8 cellular contexts compared by ENCODE assay signal in the genomic region with DNA sequence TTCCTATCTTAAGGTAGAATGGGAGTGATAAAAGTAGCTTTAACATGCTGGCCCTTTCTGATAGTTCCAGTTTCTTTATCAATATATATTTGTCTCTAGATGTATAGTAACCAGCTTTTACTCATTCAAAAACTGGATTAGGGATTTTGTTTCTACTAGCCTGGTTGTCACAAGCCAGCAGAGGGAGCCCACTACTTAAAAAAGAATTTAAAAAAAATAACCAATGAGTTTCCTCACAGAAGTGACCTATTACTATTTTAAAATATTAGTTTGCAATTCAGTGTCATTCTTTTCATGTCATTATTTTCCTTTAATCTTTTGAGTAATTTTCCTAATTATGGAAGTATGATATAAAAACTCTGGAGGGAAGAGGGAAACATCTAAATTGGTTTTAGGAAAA.
DNase-seq lines count a peak whose midpoint lies in the region; ATAC-seq and TF ChIP-seq lines count a peak whose summit lies in the region.

No MANE protein-coding gene starts in this region.

- TF ChIP-seq CTCF in foreskin fibroblast (IDR thresholded peaks at IDR 0.05; ENCODE audit: low read depth, low read length), result peak; percentile 72
- peak; percentile 64 for TF ChIP-seq CTCF in smooth muscle cell (IDR thresholded peaks at IDR 0.05; ENCODE audit: borderline replicate concordance, insufficient read depth, poor library complexity, severe bottlenecking)

- no peak overlapping the region for H3K4me3 ChIP-seq in Jurkat, Clone E6-1 (ENCODE audit: low read length)
- no peak overlapping the region for H3K4me3 ChIP-seq in foreskin fibroblast (ENCODE audit: low read depth in 1 of 2, low read length in 2 of 2)
- no peak overlapping the region for H3K4me3 ChIP-seq in smooth muscle cell

- H3K79me2 ChIP-seq in smooth muscle cell (ENCODE audit: low read depth), result peaks cover 3% of the 10 kb centered on the region

- DNase-seq in activated naive CD4-positive, alpha-beta T cell treated with Interleukin-2 at 50 U/mL for 16 hours, result peak; percentile 16
- no peak for DNase-seq in activated naive CD4-positive, alpha-beta T cell (lab: John Stamatoyannopoulos, UW)
- DNase-seq in Jurkat, Clone E6-1 (ENCODE audit: low read depth, low spot score), result peak; percentile 25
- DNase-seq in SKM-1 treated with dmso at 0.1 percent for 144 hours (lab: John Stamatoyannopoulos, UW; ENCODE audit: unreplicated experiment) (peak; percentile 26), foreskin fibroblast (peak; percentile 10 to 60), smooth muscle cell (lab: John Stamatoyannopoulos, UW; ENCODE audit: unreplicated experiment) (no peak), posterior vena cava (ENCODE audit: low spot score) (no peak)

- H3K27me3 ChIP-seq in smooth muscle cell (ENCODE audit: low read depth), result no peaks in the 10 kb centered on the region

- no peaks in the 10 kb centered on the region for H3K9me3 ChIP-seq in smooth muscle cell (replicated peaks; ENCODE audit: low read depth)

- no peak overlapping the region for H3K4me2 ChIP-seq in smooth muscle cell

- peaks cover 9% of the 10 kb centered on the region for H3K36me3 ChIP-seq in smooth muscle cell (ENCODE audit: low read depth)

- no peaks in the 10 kb centered on the region for H4K20me1 ChIP-seq in smooth muscle cell (ENCODE audit: low read depth)

- no peak for ATAC-seq in HG02840 (IDR thresholded peaks at IDR 0.05; ENCODE audit: low FRiP score, unreplicated experiment)

- no peaks in the 10 kb centered on the region for H3K4me1 ChIP-seq in smooth muscle cell (ENCODE audit: low read depth)

- intact Hi-C loops in posterior vena cava (cut with DNase I), result no loop called here

- no peak overlapping the region for H3K27ac ChIP-seq in smooth muscle cell (ENCODE audit: low read depth)

- H2AFZ ChIP-seq in smooth muscle cell (ENCODE audit: low read depth), result no peak overlapping the region

- no peaks in the 10 kb centered on the region for H3F3A ChIP-seq in smooth muscle cell (ENCODE audit: low read depth)

- H3K9ac ChIP-seq in smooth muscle cell (ENCODE audit: low read depth), result no peak overlapping the region

Comparison
In these comparisons a context has a peak if more than half of its experiments do, and no peak if none do; other contexts are left out.
1. DNase-seq: peak in activated naive CD4-positive, alpha-beta T cell treated with Interleukin-2 at 50 U/mL for 16 hours (single experiment), Jurkat, Clone E6-1 (single experiment), SKM-1 treated with dmso at 0.1 percent for 144 hours (single experiment) and foreskin fibroblast (2 of 2); none in activated naive CD4-positive, alpha-beta T cell (0 of 4), smooth muscle cell (single experiment) and posterior vena cava (single experiment).